ENCODE assay signal across 2 cellular contexts in the genomic region with DNA sequence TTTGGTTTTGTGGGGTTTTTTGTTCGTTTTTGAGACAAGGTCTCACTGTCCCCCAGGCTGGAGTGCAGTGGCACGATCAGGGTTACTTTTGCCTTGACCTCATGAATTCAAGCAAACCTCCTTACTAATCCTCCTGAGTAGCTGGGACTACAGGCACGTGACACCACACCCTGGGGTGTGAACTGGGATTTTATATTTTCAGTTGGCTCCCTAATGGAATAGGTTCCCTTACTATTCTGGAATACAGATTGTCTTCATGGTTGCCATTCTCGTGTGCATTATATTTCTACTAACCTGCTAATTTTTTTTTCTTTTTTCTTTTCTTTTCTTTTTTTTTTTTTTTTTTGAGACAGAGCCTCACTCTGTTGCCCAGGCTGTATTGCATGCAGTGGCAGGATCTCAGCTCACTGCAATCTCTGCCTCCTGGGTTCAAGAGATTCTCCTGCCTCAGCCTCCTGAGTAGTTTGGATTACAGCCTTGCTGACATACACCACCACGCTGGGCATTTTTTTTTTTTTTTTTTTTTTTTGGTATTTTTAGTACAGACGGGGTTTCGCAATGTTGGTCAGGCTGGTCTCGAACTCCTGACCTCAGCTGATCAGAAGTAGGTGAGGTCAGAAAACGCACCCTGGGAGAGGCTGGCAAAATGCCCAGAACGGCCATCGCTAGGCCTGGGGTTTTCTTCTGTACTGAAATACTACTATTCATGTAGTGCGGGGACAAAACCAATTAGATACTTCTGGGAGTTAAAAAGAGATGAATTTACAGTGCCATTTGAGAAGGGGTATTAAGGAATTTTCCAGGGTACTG.
TF ChIP-seq lines count a peak whose summit lies in the region.

No MANE protein-coding gene starts in this region.

TF ChIP-seq in HEK293, 187 proteins besides CTCF, POLR2A, EP300 and RAD21 (continues in another document):
- TF ChIP-seq, protein P1, sequence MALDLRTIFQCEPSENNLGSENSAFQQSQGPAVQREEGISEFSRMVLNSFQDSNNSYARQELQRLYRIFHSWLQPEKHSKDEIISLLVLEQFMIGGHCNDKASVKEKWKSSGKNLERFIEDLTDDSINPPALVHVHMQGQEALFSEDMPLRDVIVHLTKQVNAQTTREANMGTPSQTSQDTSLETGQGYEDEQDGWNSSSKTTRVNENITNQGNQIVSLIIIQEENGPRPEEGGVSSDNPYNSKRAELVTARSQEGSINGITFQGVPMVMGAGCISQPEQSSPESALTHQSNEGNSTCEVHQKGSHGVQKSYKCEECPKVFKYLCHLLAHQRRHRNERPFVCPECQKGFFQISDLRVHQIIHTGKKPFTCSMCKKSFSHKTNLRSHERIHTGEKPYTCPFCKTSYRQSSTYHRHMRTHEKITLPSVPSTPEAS (tag by site-specific recombination; IDR thresholded peaks at IDR 0.05): peak; percentile 38; the same call in 1 of the 2 replicates
- TF ChIP-seq ZBTB21 (tag by site-specific recombination; IDR thresholded peaks at IDR 0.05): peak; percentile 84
- TF ChIP-seq GLIS2 (tag by site-specific recombination; IDR thresholded peaks at IDR 0.05): peak; percentile 58
- TF ChIP-seq BCL11B (tag by site-specific recombination; IDR thresholded peaks at IDR 0.05; ENCODE audit: low read depth): 0 out of 2 replicates have a peak, but pooled peaks have one; percentile 31
- TF ChIP-seq, protein P2, sequence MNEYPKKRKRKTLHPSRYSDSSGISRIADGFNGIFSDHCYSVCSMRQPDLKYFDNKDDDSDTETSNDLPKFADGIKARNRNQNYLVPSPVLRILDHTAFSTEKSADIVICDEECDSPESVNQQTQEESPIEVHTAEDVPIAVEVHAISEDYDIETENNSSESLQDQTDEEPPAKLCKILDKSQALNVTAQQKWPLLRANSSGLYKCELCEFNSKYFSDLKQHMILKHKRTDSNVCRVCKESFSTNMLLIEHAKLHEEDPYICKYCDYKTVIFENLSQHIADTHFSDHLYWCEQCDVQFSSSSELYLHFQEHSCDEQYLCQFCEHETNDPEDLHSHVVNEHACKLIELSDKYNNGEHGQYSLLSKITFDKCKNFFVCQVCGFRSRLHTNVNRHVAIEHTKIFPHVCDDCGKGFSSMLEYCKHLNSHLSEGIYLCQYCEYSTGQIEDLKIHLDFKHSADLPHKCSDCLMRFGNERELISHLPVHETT (tag by site-specific recombination; IDR thresholded peaks at IDR 0.05): peak; percentile 74; the same call in 1 of the 2 replicates
- TF ChIP-seq SP7 (tag by site-specific recombination; IDR thresholded peaks at IDR 0.05): peak; percentile 75; the same call in 1 of the 2 replicates
- 0 out of 2 replicates have a peak, but pooled peaks have one; percentile 54 for TF ChIP-seq REPIN1 (tag by site-specific recombination; IDR thresholded peaks at IDR 0.05; ENCODE audit: low read depth)
- 0 out of 2 replicates have a peak, but pooled peaks have one; percentile 28 for TF ChIP-seq ZNF121 (tag by site-specific recombination; IDR thresholded peaks at IDR 0.05)
- 0 out of 2 replicates have a peak, but pooled peaks have one; percentile 67 for TF ChIP-seq ZNF324 (tag by site-specific recombination; IDR thresholded peaks at IDR 0.05)
- TF ChIP-seq, protein P3, sequence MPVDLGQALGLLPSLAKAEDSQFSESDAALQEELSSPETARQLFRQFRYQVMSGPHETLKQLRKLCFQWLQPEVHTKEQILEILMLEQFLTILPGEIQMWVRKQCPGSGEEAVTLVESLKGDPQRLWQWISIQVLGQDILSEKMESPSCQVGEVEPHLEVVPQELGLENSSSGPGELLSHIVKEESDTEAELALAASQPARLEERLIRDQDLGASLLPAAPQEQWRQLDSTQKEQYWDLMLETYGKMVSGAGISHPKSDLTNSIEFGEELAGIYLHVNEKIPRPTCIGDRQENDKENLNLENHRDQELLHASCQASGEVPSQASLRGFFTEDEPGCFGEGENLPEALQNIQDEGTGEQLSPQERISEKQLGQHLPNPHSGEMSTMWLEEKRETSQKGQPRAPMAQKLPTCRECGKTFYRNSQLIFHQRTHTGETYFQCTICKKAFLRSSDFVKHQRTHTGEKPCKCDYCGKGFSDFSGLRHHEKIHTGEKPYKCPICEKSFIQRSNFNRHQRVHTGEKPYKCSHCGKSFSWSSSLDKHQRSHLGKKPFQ (tag by site-specific recombination; IDR thresholded peaks at IDR 0.05): peak; percentile 97
- TF ChIP-seq ZNF2 (tag by site-specific recombination; IDR thresholded peaks at IDR 0.05): peak; percentile 71; the same call in 1 of the 2 replicates
- peak; percentile 53; the same call in 1 of the 2 replicates for TF ChIP-seq ZBTB8A (tag by site-specific recombination; IDR thresholded peaks at IDR 0.05)
- TF ChIP-seq ZNF335 (tag by site-specific recombination; conservative IDR thresholded peaks at IDR 0.05): peak; percentile 71
- TF ChIP-seq, protein P4, sequence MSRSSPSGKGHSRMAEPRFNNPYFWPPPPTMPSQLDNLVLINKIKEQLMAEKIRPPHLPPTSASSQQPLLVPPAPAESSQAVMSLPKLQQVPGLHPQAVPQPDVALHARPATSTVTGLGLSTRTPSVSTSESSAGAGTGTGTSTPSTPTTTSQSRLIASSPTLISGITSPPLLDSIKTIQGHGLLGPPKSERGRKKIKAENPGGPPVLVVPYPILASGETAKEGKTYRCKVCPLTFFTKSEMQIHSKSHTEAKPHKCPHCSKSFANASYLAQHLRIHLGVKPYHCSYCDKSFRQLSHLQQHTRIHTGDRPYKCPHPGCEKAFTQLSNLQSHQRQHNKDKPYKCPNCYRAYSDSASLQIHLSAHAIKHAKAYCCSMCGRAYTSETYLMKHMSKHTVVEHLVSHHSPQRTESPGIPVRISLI (tag by site-specific recombination; IDR thresholded peaks at IDR 0.05): peak; percentile 95; the same call in 1 of the 2 replicates
- peak; percentile 30; the same call in 1 of the 2 replicates for TF ChIP-seq ZSCAN30 (tag by site-specific recombination; IDR thresholded peaks at IDR 0.05)
- TF ChIP-seq, protein P5, sequence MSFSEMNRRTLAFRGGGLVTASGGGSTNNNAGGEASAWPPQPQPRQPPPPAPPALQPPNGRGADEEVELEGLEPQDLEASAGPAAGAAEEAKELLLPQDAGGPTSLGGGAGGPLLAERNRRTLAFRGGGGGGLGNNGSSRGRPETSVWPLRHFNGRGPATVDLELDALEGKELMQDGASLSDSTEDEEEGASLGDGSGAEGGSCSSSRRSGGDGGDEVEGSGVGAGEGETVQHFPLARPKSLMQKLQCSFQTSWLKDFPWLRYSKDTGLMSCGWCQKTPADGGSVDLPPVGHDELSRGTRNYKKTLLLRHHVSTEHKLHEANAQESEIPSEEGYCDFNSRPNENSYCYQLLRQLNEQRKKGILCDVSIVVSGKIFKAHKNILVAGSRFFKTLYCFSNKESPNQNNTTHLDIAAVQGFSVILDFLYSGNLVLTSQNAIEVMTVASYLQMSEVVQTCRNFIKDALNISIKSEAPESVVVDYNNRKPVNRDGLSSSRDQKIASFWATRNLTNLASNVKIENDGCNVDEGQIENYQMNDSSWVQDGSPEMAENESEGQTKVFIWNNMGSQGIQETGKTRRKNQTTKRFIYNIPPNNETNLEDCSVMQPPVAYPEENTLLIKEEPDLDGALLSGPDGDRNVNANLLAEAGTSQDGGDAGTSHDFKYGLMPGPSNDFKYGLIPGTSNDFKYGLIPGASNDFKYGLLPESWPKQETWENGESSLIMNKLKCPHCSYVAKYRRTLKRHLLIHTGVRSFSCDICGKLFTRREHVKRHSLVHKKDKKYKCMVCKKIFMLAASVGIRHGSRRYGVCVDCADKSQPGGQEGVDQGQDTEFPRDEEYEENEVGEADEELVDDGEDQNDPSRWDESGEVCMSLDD (tag by site-specific recombination; IDR thresholded peaks at IDR 0.05): peak; percentile 79
- peak; percentile 63; the same call in 1 of the 2 replicates for TF ChIP-seq BCL11A (tag by site-specific recombination; IDR thresholded peaks at IDR 0.05; ENCODE audit: low read depth)
- TF ChIP-seq ZFP37 (tag by site-specific recombination; IDR thresholded peaks at IDR 0.05): 0 out of 2 replicates have a peak, but pooled peaks have one; percentile 23
- 0 out of 2 replicates have a peak, but pooled peaks have one; percentile 23 for TF ChIP-seq ZNF24 (tag by site-specific recombination; IDR thresholded peaks at IDR 0.05)

TF ChIP-seq in H1, 55 proteins besides CTCF, POLR2A, EP300 and RAD21:
- peak; percentile 90 for TF ChIP-seq CEBPB (IDR thresholded peaks at IDR 0.05; ENCODE audit: low read depth, low read length)
TF ChIP-seq in H1: peak in this region for 1; not testable (repeated sequence) for 54.
